ENCODE assay signal across 13 cellular contexts in the genomic region with DNA sequence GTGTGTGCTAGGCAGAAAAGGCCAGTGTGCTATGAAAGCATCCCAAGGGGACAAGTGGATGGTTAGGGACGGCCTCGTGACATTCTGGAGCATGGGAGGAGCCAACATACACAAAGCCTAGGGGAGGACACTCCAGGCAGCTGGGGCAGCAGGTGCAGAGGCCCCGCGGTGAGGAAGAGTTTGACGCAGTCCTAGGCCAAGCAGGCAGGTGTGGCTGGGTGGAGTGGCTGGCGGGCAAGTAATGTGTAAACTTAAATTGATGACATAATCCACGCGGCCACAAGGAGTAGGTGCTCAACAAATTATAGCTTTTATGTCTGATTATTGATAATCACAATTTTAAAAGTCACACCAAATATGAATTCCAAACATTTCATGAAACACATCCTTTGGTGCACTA.
DNase-seq lines count a peak whose midpoint lies in the region; ATAC-seq, FAIRE-seq and TF ChIP-seq lines count a peak whose summit lies in the region.
"Had no signal": no experiment of that assay in that cellular context is flagged by ENCODE, and none has a peak within 500 bp of the region (broad histone marks: within the 10 kb centered on the region; RNA-seq: fewer than 3 reads in every experiment).

No MANE protein-coding gene starts in this region.

- WGBS in HepG2 (ENCODE audit: low lambda C conversion rate): 29% methylated on average over 8 of the region's 8 CpGs
- 74% methylated on average over 8 of the region's 8 CpGs for WGBS in right lobe of liver (ENCODE audit: insufficient coverage, low coverage, low lambda C conversion rate, missing lambda C conversion rate)
- 70 to 82% methylated on average over 4 to 7 of the region's 8 CpGs for whole genome bisulfite sequencing in endodermal cell (ENCODE audit: insufficient coverage in 1 of 2, insufficient read length in 1 of 2), 2 experiments

- BruUV-seq in HepG2 (replicated peaks; lab: Mats Ljungman, UMichigan): no TSS peak

- POLR2A ChIA-PET in HepG2 (lab: Yijun Ruan, JAX): no interaction called here

- peaks cover 27% of the 10 kb centered on the region for H3K27me3 Mint-ChIP-seq in endodermal cell (ENCODE audit: insufficient read depth)

- peaks cover 14% of the 10 kb centered on the region for H3K4me1 Mint-ChIP-seq in endodermal cell

- ATAC-seq in HepG2 (no peak), right lobe of liver (no peak), upper lobe of right lung (no peak), GM19452 (IDR thresholded peaks at IDR 0.05; ENCODE audit: unreplicated experiment) (no peak)
- ATAC-seq: HCT116, heart right ventricle had no signal

- H3K9me3 Mint-ChIP-seq in endodermal cell: no peaks in the 10 kb centered on the region

- no peaks in the 10 kb centered on the region for H4K20me1 ChIP-seq in HepG2 (ENCODE audit: insufficient read depth, low read length)

- CTCF ChIA-PET in HepG2 (lab: Yijun Ruan, JAX; ENCODE audit: low intra/inter-chr PET ratio, low total read pairs): no interaction called here

- H3K9ac ChIP-seq in HepG2 (ENCODE audit: insufficient read depth, low read depth, low read length): no peak overlapping the region
- no peak overlapping the region for H3K9ac ChIP-seq in endodermal cell (ENCODE audit: extremely low read depth, low read length, poor library complexity, severe bottlenecking)

- H3K79me2 ChIP-seq in HepG2 (ENCODE audit: insufficient read depth, low read length): no peaks in the 10 kb centered on the region

- no peak overlapping the region for H3K4me3 Mint-ChIP-seq in endodermal cell

- peaks cover 17 to 74% of the 10 kb centered on the region in 2 experiments; a peak in 4 of 5 replicates for H3K27me3 ChIP-seq in HepG2 (ENCODE audit: control insufficient read depth in 1 of 2, insufficient read depth in 2 of 2, low read length in 2 of 2)
- no peaks in the 10 kb centered on the region for H3K27me3 ChIP-seq in right lobe of liver
- peaks cover 26% of the 10 kb centered on the region for H3K27me3 ChIP-seq in endodermal cell (ENCODE audit: control insufficient read depth, insufficient read depth, low read length, poor library complexity, severe bottlenecking)
- peaks cover 13% of the 10 kb centered on the region for H3K27me3 ChIP-seq in upper lobe of right lung
- no peaks in the 10 kb centered on the region for H3K27me3 ChIP-seq in HAP-1 (ENCODE audit: low read depth)
- H3K27me3 ChIP-seq: SJSA1 had no signal

- TF ChIP-seq POLR2A in HepG2 (IDR thresholded peaks at IDR 0.05; ENCODE audit: insufficient read depth in 1 of 2, low read depth in 2 of 2, low read length in 2 of 2): no peak
- no peak for TF ChIP-seq POLR2A in right lobe of liver (IDR thresholded peaks at IDR 0.05)

- H3K27ac ChIP-seq in HepG2 (ENCODE audit: extremely low read length, insufficient read depth, low read length): no peak overlapping the region
- H3K27ac ChIP-seq in right lobe of liver: no peak overlapping the region
- H3K27ac ChIP-seq in endodermal cell (ENCODE audit: low read depth, low read length): no peak overlapping the region
- H3K27ac ChIP-seq in upper lobe of right lung: no peak overlapping the region
- H3K27ac ChIP-seq: heart right ventricle, SJSA1 had no signal

- H3K36me3 ChIP-seq in HepG2 (replicated peaks in 1 of 2; ENCODE audit: control insufficient read depth in 1 of 2, insufficient read depth in 2 of 2, low read length in 2 of 2) (no peaks in the 10 kb centered on the region), right lobe of liver (no peaks in the 10 kb centered on the region), endodermal cell (ENCODE audit: control insufficient read depth, insufficient read depth, low read length) (no peaks in the 10 kb centered on the region), upper lobe of right lung (no peaks in the 10 kb centered on the region), HAP-1 (replicated peaks) (no peaks in the 10 kb centered on the region)
- H3K36me3 ChIP-seq: heart right ventricle, SJSA1 had no signal

- TF ChIP-seq CTCF in HepG2 (CRISPR knock-in tag; IDR thresholded peaks at IDR 0.05) (no peak), right lobe of liver (IDR thresholded peaks at IDR 0.05) (no peak), endodermal cell (conservative IDR thresholded peaks at IDR 0.05) (no peak), upper lobe of right lung (IDR thresholded peaks at IDR 0.05) (no peak)

- FAIRE-seq in HepG2 (lab: Jason Lieb, UNC): no peak

- H3K4me3 ChIP-seq in HepG2 (replicated peaks in 1 of 3; ENCODE audit: insufficient read depth in 1 of 3, low read depth in 2 of 3, low read length in 3 of 3): no peak overlapping the region
- H3K4me3 ChIP-seq in right lobe of liver: no peak overlapping the region
- no peak overlapping the region for H3K4me3 ChIP-seq in endodermal cell (ENCODE audit: low read length)
- H3K4me3 ChIP-seq in upper lobe of right lung: no peak overlapping the region
- H3K4me3 ChIP-seq in HAP-1: no peak overlapping the region
- H3K4me3 ChIP-seq: heart right ventricle, SJSA1 had no signal

- no peak overlapping the region for H2AFZ ChIP-seq in HepG2 (ENCODE audit: low read length)

- no peaks in the 10 kb centered on the region for H3K36me3 Mint-ChIP-seq in endodermal cell (ENCODE audit: low read depth)

- no peak overlapping the region for H3K27ac Mint-ChIP-seq in endodermal cell

- H3K4me2 ChIP-seq in HepG2 (ENCODE audit: low read depth, low read length): no peak overlapping the region

- intact Hi-C loops in HepG2 (cut with micrococcal nuclease; ENCODE audit: unreplicated experiment) (no loop called here), right lobe of liver (cut with DNase I) (no loop called here), upper lobe of right lung (cut with DNase I) (no loop called here)

- DNase-seq in HepG2 (ENCODE audit: low spot score) (no peak), right lobe of liver (no peak), NCI-H345 treated with DMSO at 0.1 percent for 48 hours (lab: John Stamatoyannopoulos, UW; ENCODE audit: unreplicated experiment) (peak; percentile 99), endodermal cell (peak; percentile 52), upper lobe of right lung (peak; percentile 23), HAP-1 (ENCODE audit: low spot score in 2 of 2) (no peak), anterior cingulate cortex (lab: John Stamatoyannopoulos, UW) (no peak)
- DNase-seq: activated naive CD4-positive, alpha-beta T cell treated with anti-CD3 and anti-CD28 coated beads, Interleukin-2, amount 50 U/mL, for 16 hours; heart right ventricle; mesendoderm had no signal

- no peak for TF ChIP-seq RAD21 in HepG2 (CRISPR knock-in tag; IDR thresholded peaks at IDR 0.05)

- H3K9me3 ChIP-seq in HepG2 (ENCODE audit: low read length): no peaks in the 10 kb centered on the region
- H3K9me3 ChIP-seq in right lobe of liver: no peaks in the 10 kb centered on the region
- H3K9me3 ChIP-seq in endodermal cell (ENCODE audit: control insufficient read depth, low read length): no peaks in the 10 kb centered on the region
- H3K9me3 ChIP-seq in upper lobe of right lung: no peaks in the 10 kb centered on the region
- H3K9me3 ChIP-seq in HAP-1: no peaks in the 10 kb centered on the region
- H3K9me3 ChIP-seq: heart right ventricle had no signal

- in situ Hi-C loops in HepG2 (cut with HindIII; ENCODE audit: extremely low pct_ligation_motif_present, low pct_unique_long_range_greater_than_20kb): loop anchor here (5.0 kb wide), 1 partner anchor 43 kb away; no protein-coding TSS in a partner anchor
- in situ Hi-C loops in HAP-1 (cut with MboI; ENCODE audit: low sequenced_read_pairs): no loop called here

- H3K4me1 ChIP-seq in HepG2 (ENCODE audit: insufficient read depth, low read length): peaks cover 1% of the 10 kb centered on the region
- H3K4me1 ChIP-seq in right lobe of liver: no peaks in the 10 kb centered on the region
- H3K4me1 ChIP-seq in endodermal cell (ENCODE audit: control insufficient read depth, insufficient read depth, low read length): no peaks in the 10 kb centered on the region
- no peaks in the 10 kb centered on the region for H3K4me1 ChIP-seq in upper lobe of right lung
- H3K4me1 ChIP-seq in HAP-1: no peaks in the 10 kb centered on the region
- H3K4me1 ChIP-seq: SJSA1 had no signal

- TF ChIP-seq EP300 in HepG2 (IDR thresholded peaks at IDR 0.05; ENCODE audit: low read depth in 2 of 2, low read length in 2 of 2): no peak
- no peak for TF ChIP-seq EP300 in HepG2 (CRISPR knock-in tag; IDR thresholded peaks at IDR 0.05; ENCODE audit: borderline replicate concordance)

TF ChIP-seq in HepG2, 621 proteins besides CTCF, POLR2A, EP300 and RAD21:
- TF ChIP-seq ZNF570 (CRISPR knock-in tag; IDR thresholded peaks at IDR 0.05; ENCODE audit: borderline replicate concordance) (no peak), HNRNPH1 (optimal IDR thresholded peaks at IDR 0.05; ENCODE audit: low read depth, low read length) (no peak), HOXA9 (CRISPR knock-in tag; IDR thresholded peaks at IDR 0.05; ENCODE audit: borderline replicate concordance) (no peak), ATF7 (IDR thresholded peaks at IDR 0.05) (peak; percentile 28; the same call in 1 of the 2 replicates), ATF7 (CRISPR knock-in tag; IDR thresholded peaks at IDR 0.05) (no peak), KAT2B (IDR thresholded peaks at IDR 0.05; ENCODE audit: borderline replicate concordance, low read depth, low read length) (no peak)
- TF ChIP-seq, protein P1, sequence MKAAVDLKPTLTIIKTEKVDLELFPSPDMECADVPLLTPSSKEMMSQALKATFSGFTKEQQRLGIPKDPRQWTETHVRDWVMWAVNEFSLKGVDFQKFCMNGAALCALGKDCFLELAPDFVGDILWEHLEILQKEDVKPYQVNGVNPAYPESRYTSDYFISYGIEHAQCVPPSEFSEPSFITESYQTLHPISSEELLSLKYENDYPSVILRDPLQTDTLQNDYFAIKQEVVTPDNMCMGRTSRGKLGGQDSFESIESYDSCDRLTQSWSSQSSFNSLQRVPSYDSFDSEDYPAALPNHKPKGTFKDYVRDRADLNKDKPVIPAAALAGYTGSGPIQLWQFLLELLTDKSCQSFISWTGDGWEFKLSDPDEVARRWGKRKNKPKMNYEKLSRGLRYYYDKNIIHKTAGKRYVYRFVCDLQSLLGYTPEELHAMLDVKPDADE (CRISPR knock-in tag; IDR thresholded peaks at IDR 0.05): no peak

Comparison
In these comparisons a context has a peak if more than half of its experiments do, and no peak if none do; other contexts are left out.
1. DNase-seq: peak in NCI-H345 treated with DMSO at 0.1 percent for 48 hours (single experiment), endodermal cell (single experiment) and upper lobe of right lung (single experiment); none in HepG2 (single experiment), right lobe of liver (0 of 3), HAP-1 (0 of 2) and anterior cingulate cortex (0 of 58).